ENCODE assay signal across 19 cellular contexts in genomic region chr13:48244159-48244558, GRCh38.
"Had no signal": no experiment of that assay in that cellular context is flagged by ENCODE, and none has a peak within 500 bp of the region (broad histone marks: within the 10 kb centered on the region; RNA-seq: fewer than 3 reads in every experiment).

No MANE protein-coding gene starts in this region.

- H3K9me3 Mint-ChIP-seq: effector memory CD8-positive, alpha-beta T cell; mesothelial cell of epicardium; neural crest cell; stimulated activated effector memory CD8-positive, alpha-beta T cell treated with anti-CD3 and anti-CD28 coated beads, Interleukin-12 subunit alpha, Interleukin-12 subunit beta, amount 100 ng/mL, for 72 hours; T-cell; type B pancreatic cell had no signal

- ATAC-seq: body of pancreas; effector memory CD8-positive, alpha-beta T cell; sciatic nerve; stimulated activated effector memory CD8-positive, alpha-beta T cell treated with anti-CD3 and anti-CD28 coated beads, Interleukin-12 subunit alpha, Interleukin-12 subunit beta, amount 100 ng/mL, for 72 hours; T-cell had no signal

- H3K27me3 Mint-ChIP-seq: effector memory CD8-positive, alpha-beta T cell; T-cell; type B pancreatic cell had no signal

- H3K9me3 ChIP-seq: body of pancreas, ovary, stomach, testis had no signal

- H3K27me3 ChIP-seq: body of pancreas, ovary, stomach, testis had no signal

- DNase-seq: activated CD4-positive, alpha-beta T cell treated with anti-CD3 and anti-CD28 coated beads, Interleukin-2, amount 50 U/mL, for 1 hour; activated CD4-positive, CD25-positive, alpha-beta regulatory T cell; activated gamma-delta T cell treated with Interleukin-2 at 50 U/mL for 16 hours; body of pancreas; effector memory CD8-positive, alpha-beta T cell; foreskin fibroblast; hippocampal formation; ovary; stimulated activated CD4-positive, alpha-beta T cell treated with anti-CD3 and anti-CD28 coated beads, Interleukin-4, amount 100 ng/mL, for 24 hours; stomach; T-cell; T-helper 9 cell; testis had no signal

- H3K36me3 ChIP-seq: ovary had no signal

- H3K27ac Mint-ChIP-seq: mesothelial cell of epicardium; stimulated activated effector memory CD8-positive, alpha-beta T cell treated with anti-CD3 and anti-CD28 coated beads, Interleukin-12 subunit alpha, Interleukin-12 subunit beta, amount 100 ng/mL, for 72 hours; type B pancreatic cell had no signal

- H3K4me2 ChIP-seq: smooth muscle cell had no signal

- H3K4me3 ChIP-seq: body of pancreas, ovary, smooth muscle cell, stomach, testis had no signal

- H3K27ac ChIP-seq: body of pancreas, ovary, stomach, testis had no signal

- H3K4me3 Mint-ChIP-seq: mesothelial cell of epicardium; neural crest cell; stimulated activated effector memory CD8-positive, alpha-beta T cell treated with anti-CD3 and anti-CD28 coated beads, Interleukin-12 subunit alpha, Interleukin-12 subunit beta, amount 100 ng/mL, for 72 hours; type B pancreatic cell had no signal
